Comparison of ENCODE assay signal across 8 cellular contexts in the genomic region with DNA sequence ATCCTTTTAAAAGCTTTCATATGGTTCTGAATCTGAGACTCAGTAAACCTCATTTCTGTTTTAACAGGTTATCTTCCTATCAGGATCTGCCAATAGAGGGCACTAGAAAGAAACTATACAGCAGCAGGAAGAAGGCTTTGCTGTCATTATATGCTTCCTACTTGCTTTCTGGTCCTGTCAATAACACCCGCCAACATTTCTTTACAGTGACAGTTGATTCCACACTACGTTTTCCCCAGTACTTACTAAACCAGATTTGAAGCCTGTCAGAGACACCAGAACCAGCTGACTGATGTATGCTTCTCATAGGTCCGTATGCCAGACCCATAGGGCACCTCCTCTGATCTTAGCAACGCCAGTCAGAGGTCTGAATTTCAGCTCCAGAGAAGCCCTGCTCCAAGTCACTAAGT.
A peak's percentile ranks its signal among the peaks of the same experiment; 100 is the strongest.
DNase-seq lines count a peak whose midpoint lies in the region; ATAC-seq and TF ChIP-seq lines count a peak whose summit lies in the region.

No MANE protein-coding gene starts in this region.

- no peaks in the 10 kb centered on the region for H3K9me3 ChIP-seq in OCI-LY1 (ENCODE audit: low read length)

- DNase-seq in ELR (ENCODE audit: low read depth): peak; percentile 60
- DNase-seq in HT-29 (ENCODE audit: low spot score): peak; percentile 55
- peak in 1 of 10 donors; percentile 9 for DNase-seq in dorsolateral prefrontal cortex
- DNase-seq in mesothelial cell of epicardium (ENCODE audit: low spot score in 2 of 2, unreplicated experiment in 2 of 2): no peak
- no peak for DNase-seq in NCI-H128 (lab: John Stamatoyannopoulos, UW; ENCODE audit: unreplicated experiment)
- no peak for DNase-seq in NK-92 (lab: John Stamatoyannopoulos, UW; ENCODE audit: unreplicated experiment)

- no peaks in the 10 kb centered on the region for H3K4me1 ChIP-seq in OCI-LY1 (ENCODE audit: insufficient read depth, low read length, severe bottlenecking)

- no peaks in the 10 kb centered on the region for H3K27me3 Mint-ChIP-seq in mesothelial cell of epicardium (ENCODE audit: low read depth)

- H3K9ac ChIP-seq in OCI-LY1 (ENCODE audit: low read length): no peak overlapping the region

- no peaks in the 10 kb centered on the region for H3K36me3 Mint-ChIP-seq in mesothelial cell of epicardium

- intact Hi-C loops in dorsolateral prefrontal cortex (cut with DNase I): no loop called here

- no peaks in the 10 kb centered on the region for H3K36me3 ChIP-seq in OCI-LY1 (ENCODE audit: insufficient read depth, low read length)

- peak; percentile 68 for TF ChIP-seq CTCF in OCI-LY1 (IDR thresholded peaks at IDR 0.05; ENCODE audit: low read length)
- peak in 53 of 56 donors; percentile 40 to 75 (median 57) for TF ChIP-seq CTCF in dorsolateral prefrontal cortex (IDR thresholded peaks at IDR 0.05 in 54 of 56, conservative IDR thresholded peaks at IDR 0.05 in 2 of 56; ENCODE audit: low read depth in 1 of 56, partially characterized antibody in 56 of 56)
- peak; percentile 27 for TF ChIP-seq CTCF in mesothelial cell of epicardium (IDR thresholded peaks at IDR 0.05; ENCODE audit: unreplicated experiment)

- H3K79me2 ChIP-seq in OCI-LY1 (ENCODE audit: insufficient read depth, low read length): no peaks in the 10 kb centered on the region

- H3K4me2 ChIP-seq in OCI-LY1 (ENCODE audit: low read length): peak overlapping the region; percentile 63

- no peaks in the 10 kb centered on the region for H4K20me1 ChIP-seq in OCI-LY1 (ENCODE audit: insufficient read depth, low read length)

- no peaks in the 10 kb centered on the region for H3K9me3 Mint-ChIP-seq in mesothelial cell of epicardium

- no peaks in the 10 kb centered on the region for H3F3A ChIP-seq in OCI-LY1 (ENCODE audit: insufficient read depth, low read length)

- H3K27me3 ChIP-seq in OCI-LY1 (ENCODE audit: insufficient read depth, low read length) (no peaks in the 10 kb centered on the region), dorsolateral prefrontal cortex (no peaks in the 10 kb centered on the region)

- H3K27ac ChIP-seq in OCI-LY1 (ENCODE audit: low read depth, low read length, poor library complexity, severe bottlenecking): no peak overlapping the region
- no peak overlapping the region for H3K27ac ChIP-seq in dorsolateral prefrontal cortex

- peak overlapping the region; percentile 52; the same call in 1 of the 2 replicates for H2AFZ ChIP-seq in OCI-LY1 (ENCODE audit: low read length)

- no peak overlapping the region for H3K27ac Mint-ChIP-seq in mesothelial cell of epicardium

- ATAC-seq in GM21576 (IDR thresholded peaks at IDR 0.05; ENCODE audit: unreplicated experiment): peak; percentile 84

- H3K4me3 ChIP-seq in OCI-LY1 (ENCODE audit: low read depth, low read length, poor library complexity, severe bottlenecking) (peak overlapping the region; percentile 34), dorsolateral prefrontal cortex (peak overlapping the region in 50 of 59 donors; percentile 5 to 63 (median 38))

- peak overlapping the region; percentile 5 for H3K4me3 Mint-ChIP-seq in mesothelial cell of epicardium

- peaks cover 7% of the 10 kb centered on the region for H3K4me1 Mint-ChIP-seq in mesothelial cell of epicardium

- no peaks in the 10 kb centered on the region for H3K9me2 ChIP-seq in OCI-LY1 (ENCODE audit: low read depth, low read length)

Comparison
In these comparisons a context has a peak if more than half of its experiments do, and no peak if none do; other contexts are left out.
1. DNase-seq: peak in ELR (single experiment) and HT-29 (single experiment); none in mesothelial cell of epicardium (0 of 2), NCI-H128 (single experiment) and NK-92 (single experiment).
2. Peak in every context shown above with its lines, with median percentiles within 50 percentile points of each other: CTCF ChIP-seq.